In genomic region chr10:46057927-46058326, GRCh38 we compare ENCODE assay signal across 4 cellular contexts. TPM values are rescaled to one million over a fixed set of nuclear protein-coding genes. Genes with fewer than 3 reads are reported as not detected.
"Had no signal": no experiment of that assay in that cellular context is flagged by ENCODE, and none has a peak within 500 bp of the region (broad histone marks: within the 10 kb centered on the region; RNA-seq: fewer than 3 reads in every experiment).

No MANE protein-coding gene starts in this region.

RNA-seq across cellular contexts. Expression of gene MSMB, which starts 11.9 kb away (rescaled TPM):
- total RNA-seq: HT-29, HT1080, IMR-90 had no signal
- polyA plus RNA-seq: IgD-negative memory B cell, IMR-90 had no signal
